15 cellular contexts compared by ENCODE assay signal in genomic region chr11:47264119-47264915, GRCh38. TPM values are rescaled to one million over a fixed set of nuclear protein-coding genes. Genes with fewer than 3 reads are reported as not detected.
DNase-seq lines count a peak whose midpoint lies in the region; ATAC-seq and TF ChIP-seq lines count a peak whose summit lies in the region.
"Had no signal": no experiment of that assay in that cellular context is flagged by ENCODE, and none has a peak within 500 bp of the region (broad histone marks: within the 10 kb centered on the region; RNA-seq: fewer than 3 reads in every experiment).

No MANE protein-coding gene starts in this region.

- no peak overlapping the region for H3K27ac ChIP-seq in CD4-positive, alpha-beta T cell (ENCODE audit: low read depth, low read length)
- H3K27ac ChIP-seq: esophagus squamous epithelium, tibial artery had no signal

- ATAC-seq in activated naive CD8-positive, alpha-beta T cell treated with anti-CD3 and anti-CD28 coated beads, Interleukin-2, amount 50 U/mL, for 24 hours = no peak
- no peak for ATAC-seq in mucosa of descending colon
- ATAC-seq in CD4-positive, alpha-beta T cell (ENCODE audit: poor library complexity) = no peak

- peak; percentile 26 for DNase-seq in EH (ENCODE audit: low read depth)
- DNase-seq in M059J (ENCODE audit: low read depth) = peak; percentile 65
- DNase-seq in activated naive CD8-positive, alpha-beta T cell treated with anti-CD3 and anti-CD28 coated beads, Interleukin-2, amount 50 U/mL, for 24 hours = no peak
- peak in 2 of 3 donors; percentile 11 to 18 for DNase-seq in mucosa of descending colon
- no peak for DNase-seq in COLO668 (lab: John Stamatoyannopoulos, UW; ENCODE audit: unreplicated experiment)
- DNase-seq in CD4-positive, alpha-beta T cell = no peak
- DNase-seq in BE2C = no peak
- DNase-seq: DND-41; esophagus squamous epithelium; NCI-H2081; NCI-H526; stimulated activated CD4-positive, alpha-beta T cell treated with anti-CD3 and anti-CD28 coated beads, Interleukin-4, amount 100 ng/mL, for 1 hour; tibial artery had no signal

- intact Hi-C loops in mucosa of descending colon (cut with DNase I, micrococcal nuclease) = loop anchor here in 1 of 2 donors (5.0 kb wide), 1 partner anchor 87 kb away; the partner anchor contains the start of gene ARFGAP2
- intact Hi-C loops in CD4-positive, alpha-beta T cell (cut with DNase I, micrococcal nuclease) = no loop called here

- H3K36me3 ChIP-seq in mucosa of descending colon (ENCODE audit: low read depth) = no peaks in the 10 kb centered on the region
- H3K36me3 ChIP-seq in BE2C = no peaks in the 10 kb centered on the region

- no peaks in the 10 kb centered on the region for H3K9me3 Mint-ChIP-seq in activated naive CD8-positive, alpha-beta T cell treated with anti-CD3 and anti-CD28 coated beads, Interleukin-2, amount 50 U/mL, for 24 hours
- no peaks in the 10 kb centered on the region for H3K9me3 Mint-ChIP-seq in CD4-positive, alpha-beta T cell
- H3K9me3 Mint-ChIP-seq: CD4-positive, alpha-beta memory T cell; IgD-negative memory B cell had no signal

- no peak overlapping the region for H3K4me3 Mint-ChIP-seq in activated naive CD8-positive, alpha-beta T cell treated with anti-CD3 and anti-CD28 coated beads, Interleukin-2, amount 50 U/mL, for 24 hours
- no peak overlapping the region for H3K4me3 Mint-ChIP-seq in CD4-positive, alpha-beta T cell
- H3K4me3 Mint-ChIP-seq: CD4-positive, alpha-beta memory T cell had no signal

- CTCF ChIA-PET in CD4-positive, alpha-beta T cell (lab: Charles Lee) = interaction anchor here (0.7 kb wide), 1 partner anchor 1168 kb away, joined by 3 read pairs; no protein-coding TSS in a partner anchor

- H3K27ac Mint-ChIP-seq in activated naive CD8-positive, alpha-beta T cell treated with anti-CD3 and anti-CD28 coated beads, Interleukin-2, amount 50 U/mL, for 24 hours = peak overlapping the region; percentile 84
- no peak overlapping the region for H3K27ac Mint-ChIP-seq in CD4-positive, alpha-beta T cell

- no peaks in the 10 kb centered on the region for H3K27me3 ChIP-seq in CD4-positive, alpha-beta T cell (ENCODE audit: control insufficient read depth, insufficient read depth, low read length)
- H3K27me3 ChIP-seq in BE2C = no peaks in the 10 kb centered on the region
- H3K27me3 ChIP-seq: esophagus squamous epithelium, tibial artery had no signal

- POLR2A ChIA-PET in CD4-positive, alpha-beta T cell (lab: Charles Lee) = interaction anchor here (0.9 to 1.4 kb wide), 3 partner anchors 10 to 50 kb away, joined by 3 to 5 read pairs (median 4); partner anchors contain the start of genes ACP2 and DDB2

- no peaks in the 10 kb centered on the region for H3K36me3 Mint-ChIP-seq in activated naive CD8-positive, alpha-beta T cell treated with anti-CD3 and anti-CD28 coated beads, Interleukin-2, amount 50 U/mL, for 24 hours (ENCODE audit: low read depth)
- H3K36me3 Mint-ChIP-seq in CD4-positive, alpha-beta T cell (ENCODE audit: low read depth) = peaks cover 7% of the 10 kb centered on the region
- H3K36me3 Mint-ChIP-seq: IgD-negative memory B cell had no signal

- H3K27me3 Mint-ChIP-seq in activated naive CD8-positive, alpha-beta T cell treated with anti-CD3 and anti-CD28 coated beads, Interleukin-2, amount 50 U/mL, for 24 hours = no peaks in the 10 kb centered on the region
- H3K27me3 Mint-ChIP-seq in CD4-positive, alpha-beta T cell = no peaks in the 10 kb centered on the region
- H3K27me3 Mint-ChIP-seq: CD4-positive, alpha-beta memory T cell had no signal

- peaks cover 40% of the 10 kb centered on the region for H3K4me1 Mint-ChIP-seq in activated naive CD8-positive, alpha-beta T cell treated with anti-CD3 and anti-CD28 coated beads, Interleukin-2, amount 50 U/mL, for 24 hours
- H3K4me1 Mint-ChIP-seq in CD4-positive, alpha-beta T cell (ENCODE audit: low read depth) = peaks cover 26% of the 10 kb centered on the region

- H3K4me3 ChIP-seq in mucosa of descending colon = no peak overlapping the region
- H3K4me3 ChIP-seq in BE2C (ENCODE audit: low read depth, low read length) = no peak overlapping the region
- H3K4me3 ChIP-seq: esophagus squamous epithelium, tibial artery had no signal

- H3K9me3 ChIP-seq in mucosa of descending colon (no peaks in the 10 kb centered on the region), BE2C (no peaks in the 10 kb centered on the region)
- H3K9me3 ChIP-seq in CD4-positive, alpha-beta T cell (ENCODE audit: control insufficient read depth, low read length) = no peaks in the 10 kb centered on the region
- H3K9me3 ChIP-seq: esophagus squamous epithelium, tibial artery had no signal

- H3K4me1 ChIP-seq in mucosa of descending colon (ENCODE audit: low read depth) = peaks cover 20% of the 10 kb centered on the region
- no peaks in the 10 kb centered on the region; the same call in none of the 2 replicates for H3K4me1 ChIP-seq in BE2C

- TF ChIP-seq CTCF in mucosa of descending colon (IDR thresholded peaks at IDR 0.05) (no peak), BE2C (IDR thresholded peaks at IDR 0.05; ENCODE audit: low read depth, low read length) (no peak)
- TF ChIP-seq CTCF in CD4-positive, alpha-beta T cell (IDR thresholded peaks at IDR 0.05) = no peak

RNA-seq across cellular contexts. Expression of gene MADD, which starts 5.6 kb away (rescaled TPM):
- total RNA-seq in M059J (2014; rRNA removed; shearing (Covaris generic)) = 13.3 and 25.1 TPM in 2 replicates
- 10 to 100 TPM; 45.0 to 69.6 (median 67.3) TPM for total RNA-seq in mucosa of descending colon
- 100 to 1,000 TPM; 161 to 178 TPM for total RNA-seq in CD4-positive, alpha-beta T cell
- 47.1 TPM for polyA plus RNA-seq in BE2C (2012; ENCODE audit: insufficient read depth, insufficient read length, low read depth)

RNA-seq across cellular contexts. Expression of gene NR1H3, which starts 6.5 kb away (rescaled TPM):
- total RNA-seq in M059J (2014; rRNA removed; shearing (Covaris generic)) = 7.7 and 13.1 TPM in 2 replicates
- total RNA-seq in mucosa of descending colon = 10 to 100 TPM; 49.1 to 73.5 (median 50.6) TPM
- 1 to 10 TPM; 1.8 to 2.3 TPM for total RNA-seq in CD4-positive, alpha-beta T cell
- polyA plus RNA-seq in BE2C (2012; ENCODE audit: insufficient read depth, insufficient read length, low read depth) = 5.2 TPM

RNA-seq across cellular contexts. Expression of gene ACP2, which starts 15.7 kb away (rescaled TPM):
- 74.4 and 98.8 TPM in 2 replicates for total RNA-seq in M059J (2014; rRNA removed; shearing (Covaris generic))
- 10 to 100 TPM; 42.6 to 53.8 (median 51.1) TPM for total RNA-seq in mucosa of descending colon
- 10 to 100 TPM; 16.8 to 17.2 TPM for total RNA-seq in CD4-positive, alpha-beta T cell
- polyA plus RNA-seq in BE2C (2012; ENCODE audit: insufficient read depth, insufficient read length, low read depth) = 25.2 TPM

RNA-seq across cellular contexts. Expression of gene DDB2, which starts 49.5 kb away (rescaled TPM):
- total RNA-seq in M059J (2014; rRNA removed; shearing (Covaris generic)) = 21.2 and 23.2 TPM in 2 replicates
- total RNA-seq in mucosa of descending colon = 10 to 100 TPM; 29.8 to 41.2 (median 37.2) TPM
- 10 to 100 TPM; 57.3 to 57.6 TPM for total RNA-seq in CD4-positive, alpha-beta T cell
- 22.1 TPM for polyA plus RNA-seq in BE2C (2012; ENCODE audit: insufficient read depth, insufficient read length, low read depth)

Comparison
In these comparisons a context has a peak if more than half of its experiments do, and no peak if none do; other contexts are left out.
1. DNase-seq: peak in EH (single experiment), M059J (single experiment) and mucosa of descending colon (2 of 3); none in activated naive CD8-positive, alpha-beta T cell treated with anti-CD3 and anti-CD28 coated beads, Interleukin-2, amount 50 U/mL, for 24 hours (single experiment), COLO668 (single experiment), CD4-positive, alpha-beta T cell (0 of 10) and BE2C (single experiment).